13 cellular contexts compared by ENCODE assay signal in the genomic region with DNA sequence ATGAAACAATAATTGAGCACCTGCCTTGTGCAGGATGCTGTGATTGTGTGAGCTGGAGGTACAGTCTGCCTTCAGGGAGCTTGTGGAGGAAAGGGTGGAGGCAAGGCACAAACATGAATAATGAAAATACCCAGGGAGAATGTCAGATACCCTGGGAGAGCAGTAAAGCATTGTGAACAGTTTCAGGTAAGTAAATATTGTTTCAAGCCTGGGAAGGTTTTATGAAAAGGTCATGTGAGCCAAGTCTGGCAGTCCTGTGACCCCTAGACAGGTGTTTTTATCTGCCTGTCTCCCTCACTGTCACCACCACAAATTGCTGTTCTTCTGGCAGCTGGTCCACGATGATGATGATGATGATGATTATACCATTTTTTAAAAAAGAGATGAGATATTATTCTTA. TPM values are rescaled to one million over a fixed set of nuclear protein-coding genes. Genes with fewer than 3 reads are reported as not detected.
DNase-seq lines count a peak whose midpoint lies in the region; ATAC-seq and TF ChIP-seq lines count a peak whose summit lies in the region.
"Had no signal": no experiment of that assay in that cellular context is flagged by ENCODE, and none has a peak within 500 bp of the region (broad histone marks: within the 10 kb centered on the region; RNA-seq: fewer than 3 reads in every experiment).

No MANE protein-coding gene starts in this region.

- ATAC-seq in heart left ventricle (peak in 1 of 4 donors; percentile 9), left ventricle myocardium superior (no peak), mucosa of descending colon (peak; percentile 55), omental fat pad (ENCODE audit: low FRiP score) (no peak), HG03108 (IDR thresholded peaks at IDR 0.05; ENCODE audit: unreplicated experiment) (no peak)
- ATAC-seq: activated CD8-positive, alpha-beta memory T cell treated with anti-CD3 and anti-CD28 coated beads, Interleukin-2, amount 10 ng/mL, durations not matched to agents 7 days and 5 days had no signal

- peaks cover 0 to 3% (median 0%) of the 10 kb centered on the region in 12 donors for H3K9me3 ChIP-seq in heart left ventricle
- no peaks in the 10 kb centered on the region for H3K9me3 ChIP-seq in ascending aorta
- no peaks in the 10 kb centered on the region for H3K9me3 ChIP-seq in mucosa of descending colon
- H3K9me3 ChIP-seq in vagina: no peaks in the 10 kb centered on the region

- TF ChIP-seq POLR2A in heart left ventricle (IDR thresholded peaks at IDR 0.05) (no peak), vagina (IDR thresholded peaks at IDR 0.05) (no peak)

- DNase-seq in heart left ventricle: no peak
- no peak for DNase-seq in left ventricle myocardium superior
- no peak for DNase-seq in ascending aorta (ENCODE audit: low spot score in 2 of 2)
- DNase-seq in mucosa of descending colon: peak in 1 of 3 donors; percentile 40
- DNase-seq in vagina (ENCODE audit: extremely low spot score in 2 of 2): no peak
- no peak for DNase-seq in omental fat pad (ENCODE audit: low spot score)
- DNase-seq in KBM-7: no peak
- DNase-seq: activated CD8-positive, alpha-beta memory T cell treated with anti-CD3 and anti-CD28 coated beads, Interleukin-2, amount 10 ng/mL, durations not matched to agents 7 days and 5 days; NK-92 treated with Interleukin-12 subunit alpha and Interleukin-12 subunit beta, amount 100 ng/mL, for 24 hours; posterior cingulate gyrus; T-helper 2 cell had no signal

- in situ Hi-C loops in KBM-7 (cut with MboI; ENCODE audit: low pct_unique_long_range_greater_than_20kb, low sequenced_read_pairs): no loop called here

- no peaks in the 10 kb centered on the region for H3K27me3 ChIP-seq in heart left ventricle
- no peaks in the 10 kb centered on the region for H3K27me3 ChIP-seq in ascending aorta
- H3K27me3 ChIP-seq in vagina: no peaks in the 10 kb centered on the region

- intact Hi-C loops in heart left ventricle (cut with DNase I): no loop called here
- intact Hi-C loops in left ventricle myocardium superior (cut with micrococcal nuclease): no loop called here
- intact Hi-C loops in ascending aorta (cut with DNase I): no loop called here
- intact Hi-C loops in mucosa of descending colon (cut with DNase I, micrococcal nuclease): no loop called here
- intact Hi-C loops in vagina (cut with DNase I): no loop called here

- H3K36me3 ChIP-seq in heart left ventricle (peaks cover 0 to 41% (median 20%) of the 10 kb centered on the region in 9 donors), ascending aorta (peaks cover 0 to 5% of the 10 kb centered on the region in 2 donors), mucosa of descending colon (ENCODE audit: low read depth) (no peaks in the 10 kb centered on the region), vagina (peaks cover 0 to 8% of the 10 kb centered on the region in 2 donors)

- TF ChIP-seq CTCF in heart left ventricle (IDR thresholded peaks at IDR 0.05) (no peak), ascending aorta (IDR thresholded peaks at IDR 0.05) (no peak), mucosa of descending colon (IDR thresholded peaks at IDR 0.05) (no peak), vagina (IDR thresholded peaks at IDR 0.05) (no peak), omental fat pad (IDR thresholded peaks at IDR 0.05) (no peak)

- H3K27ac ChIP-seq in heart left ventricle (peak overlapping the region in 11 of 12 donors; percentile 37 to 75 (median 62)), ascending aorta (peak overlapping the region; percentile 42 to 68), vagina (peak overlapping the region; percentile 2)

- H3K4me3 ChIP-seq in heart left ventricle (no peak overlapping the region), ascending aorta (no peak overlapping the region), mucosa of descending colon (no peak overlapping the region), vagina (no peak overlapping the region)

- 29 to 45% (median 33%) methylated on average over 1 of the region's 1 CpG for WGBS in heart left ventricle, 4 donors

- H3K4me1 ChIP-seq in heart left ventricle: peaks cover 20 to 61% (median 40%) of the 10 kb centered on the region in 12 donors
- H3K4me1 ChIP-seq in ascending aorta: peaks cover 16 to 45% of the 10 kb centered on the region in 2 donors
- H3K4me1 ChIP-seq in mucosa of descending colon (ENCODE audit: low read depth): peaks cover 38% of the 10 kb centered on the region
- H3K4me1 ChIP-seq in vagina: peaks cover 67% of the 10 kb centered on the region

RNA-seq across cellular contexts. Expression of gene SPECC1L, which starts 32.0 kb away (rescaled TPM):
- 10 to 100 TPM; 25.4 to 65.3 (median 52.8) TPM for total RNA-seq in heart left ventricle
- polyA plus RNA-seq in heart left ventricle: 10 to 100 TPM in 1 of 2 donors, 1 to 10 TPM in 1; 9.8 to 22.3 TPM
- total RNA-seq in left ventricle myocardium superior: 52.0 TPM
- total RNA-seq in ascending aorta: 66.9 TPM
- total RNA-seq in mucosa of descending colon: 100 to 1,000 TPM in 2 of 3 donors, 10 to 100 TPM in 1; 78.7 to 116 (median 105) TPM
- total RNA-seq in vagina: 38.8 TPM
- total RNA-seq in omental fat pad: 10 to 100 TPM; 31.3 to 44.9 (median 35.6) TPM

RNA-seq across cellular contexts. Expression of gene GGT5, which starts 57.7 kb away (rescaled TPM):
- total RNA-seq in heart left ventricle (10 to 100 TPM in 7 of 9 donors, 1 to 10 TPM in 2; 6.1 to 71.5 (median 15.5) TPM), left ventricle myocardium superior (19.8 TPM), ascending aorta (238 TPM), mucosa of descending colon (10 to 100 TPM in 1 of 3 donors, 1 to 10 TPM in 2; 2.3 to 14.7 (median 6.6) TPM), vagina (61.4 TPM), omental fat pad (10 to 100 TPM; 45.4 to 70.6 (median 51.0) TPM)
- 10 to 100 TPM; 30.9 to 41.6 TPM for polyA plus RNA-seq in heart left ventricle
- polyA plus RNA-seq: keratinocyte had no signal

Comparison
In these comparisons a context has a peak if more than half of its experiments do, and no peak if none do; other contexts are left out.
1. H3K27ac ChIP-seq: peak in every context shown above with its lines; median percentile 62 in heart left ventricle; 55 in ascending aorta; 2 in vagina.